22 cellular contexts compared by ENCODE assay signal in the genomic region with DNA sequence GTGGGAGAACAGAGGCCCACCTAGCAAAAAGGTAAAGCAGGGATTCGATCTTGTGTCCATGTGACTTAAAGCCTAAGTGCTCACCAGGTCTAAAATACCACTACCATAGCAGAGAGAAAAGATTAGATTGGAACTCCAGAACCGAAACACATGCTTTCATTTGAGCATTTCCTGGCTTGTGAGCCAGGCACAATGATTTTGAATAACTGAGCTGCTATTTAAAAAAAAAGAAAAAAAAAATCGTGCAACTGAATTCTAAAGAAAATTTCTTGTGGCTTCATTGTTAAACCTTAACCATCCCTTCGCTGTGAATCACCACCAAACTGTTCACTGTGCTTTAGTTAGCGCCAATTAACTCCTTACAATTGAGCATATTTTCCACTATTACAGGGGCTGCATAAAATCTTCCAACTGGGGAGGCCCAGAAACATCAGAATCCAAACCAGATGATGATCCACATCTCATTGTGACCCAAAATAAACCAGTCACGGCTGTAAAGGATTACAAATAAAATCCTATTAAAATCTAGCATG.
"Had no signal": no experiment of that assay in that cellular context is flagged by ENCODE, and none has a peak within 500 bp of the region (broad histone marks: within the 10 kb centered on the region; RNA-seq: fewer than 3 reads in every experiment).

No MANE protein-coding gene starts in this region.

- H2AFZ ChIP-seq: parathyroid adenoma had no signal

- H3K9ac ChIP-seq: parathyroid adenoma had no signal

- H3K79me2 ChIP-seq: parathyroid adenoma had no signal

- H3K27ac ChIP-seq: colonic mucosa, gastrocnemius medialis, parathyroid adenoma, prostate gland, skin epidermis, uterus had no signal

- H3K4me1 Mint-ChIP-seq: immature natural killer cell, naive B cell, nephron had no signal

- H3K4me3 Mint-ChIP-seq: endodermal cell, immature natural killer cell, naive B cell, nephron, type B pancreatic cell had no signal

- H3K27ac Mint-ChIP-seq: endodermal cell, immature natural killer cell, naive B cell, nephron, type B pancreatic cell had no signal

- H3K36me3 Mint-ChIP-seq: immature natural killer cell, naive B cell, type B pancreatic cell had no signal

- H3K9me3 Mint-ChIP-seq: endodermal cell, nephron, type B pancreatic cell had no signal

- H3K36me3 ChIP-seq: colonic mucosa, gastrocnemius medialis, prostate gland, uterus had no signal

- H3K9me3 ChIP-seq: colonic mucosa, gastrocnemius medialis, prostate gland, uterus had no signal

- H3K4me3 ChIP-seq: colonic mucosa, gastrocnemius medialis, lung, prostate gland, skin epidermis, uterus had no signal

- H3K27me3 ChIP-seq: colonic mucosa, gastrocnemius medialis, uterus had no signal

- DNase-seq: colonic mucosa; dermis blood vessel endothelial cell; effector CD4-positive, alpha-beta T cell; endodermal cell; gastrocnemius medialis; glutamatergic neuron; immature natural killer cell; left colon; left ventricle myocardium superior; mesenchymal stem cell; midbrain; naive B cell; stimulated activated CD4-positive, alpha-beta T cell treated with anti-CD3 and anti-CD28 coated beads, Interleukin-2, amount 100 ng/mL, for 48 hours; stimulated activated naive CD4-positive, alpha-beta T cell treated with Interleukin-2 at 50 U/mL for 16 hours; uterus had no signal

- FAIRE-seq: keratinocyte had no signal

- H3K4me1 ChIP-seq: colonic mucosa, gastrocnemius medialis, parathyroid adenoma, prostate gland, uterus had no signal
